In the genomic region with DNA sequence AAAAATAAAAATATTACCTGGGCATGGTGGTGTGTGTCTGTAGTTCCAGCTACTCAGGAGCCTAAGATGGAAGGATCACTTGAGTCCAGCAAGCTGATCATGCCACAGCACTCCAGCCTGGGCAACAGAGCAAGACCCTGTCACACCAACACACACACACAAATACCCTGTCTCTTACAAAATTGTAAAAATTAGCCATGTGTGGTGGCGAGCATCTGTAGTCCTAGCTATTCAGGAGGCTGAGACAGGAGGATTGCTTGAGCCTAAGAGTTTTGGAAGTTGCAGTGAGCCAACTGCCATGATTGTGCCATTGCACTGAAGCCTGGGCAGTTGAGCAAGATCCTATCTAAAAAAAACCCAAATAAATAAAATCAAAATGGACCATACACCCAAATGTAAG, we compare ENCODE assay signal across 1 cellular context.
TF ChIP-seq lines count a peak whose summit lies in the region.

No MANE protein-coding gene starts in this region.

TF ChIP-seq in K562, 482 proteins besides CTCF, POLR2A, EP300 and RAD21:
- TF ChIP-seq, protein P1, sequence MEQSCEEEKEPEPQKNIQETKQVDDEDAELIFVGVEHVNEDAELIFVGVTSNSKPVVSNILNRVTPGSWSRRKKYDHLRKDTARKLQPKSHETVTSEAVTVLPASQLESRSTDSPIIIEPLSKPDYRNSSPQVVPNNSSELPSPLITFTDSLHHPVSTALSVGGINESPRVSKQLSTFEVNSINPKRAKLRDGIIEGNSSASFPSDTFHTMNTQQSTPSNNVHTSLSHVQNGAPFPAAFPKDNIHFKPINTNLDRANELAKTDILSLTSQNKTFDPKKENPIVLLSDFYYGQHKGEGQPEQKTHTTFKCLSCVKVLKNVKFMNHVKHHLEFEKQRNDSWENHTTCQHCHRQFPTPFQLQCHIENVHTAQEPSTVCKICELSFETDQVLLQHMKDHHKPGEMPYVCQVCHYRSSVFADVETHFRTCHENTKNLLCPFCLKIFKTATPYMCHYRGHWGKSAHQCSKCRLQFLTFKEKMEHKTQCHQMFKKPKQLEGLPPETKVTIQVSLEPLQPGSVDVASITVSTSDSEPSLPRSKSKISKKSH (CRISPR knock-in tag; IDR thresholded peaks at IDR 0.05) = no peak
- no peak for TF ChIP-seq CBFA2T3 (IDR thresholded peaks at IDR 0.05)
- no peak for TF ChIP-seq ZNF347 (CRISPR knock-in tag; IDR thresholded peaks at IDR 0.05; ENCODE audit: low read depth)
- 0 out of 2 replicates have a peak, but pooled peaks have one; percentile 25 for TF ChIP-seq ZNF121 (CRISPR knock-in tag; conservative IDR thresholded peaks at IDR 0.05)
